ENCODE assay signal across 17 cellular contexts in genomic region chr2:226216578-226216977, GRCh38.
"Had no signal": no experiment of that assay in that cellular context is flagged by ENCODE, and none has a peak within 500 bp of the region (broad histone marks: within the 10 kb centered on the region; RNA-seq: fewer than 3 reads in every experiment).

No MANE protein-coding gene starts in this region.

- H3K27ac ChIP-seq: epithelial cell of prostate, esophagus muscularis mucosa, gastrocnemius medialis, heart right ventricle, lower lobe of right lung, neutrophil, spleen, thoracic aorta, transverse colon had no signal

- H3K36me3 ChIP-seq: esophagus muscularis mucosa, gastrocnemius medialis, heart right ventricle, lower lobe of right lung, neutrophil, spleen, thoracic aorta, transverse colon had no signal

- DNase-seq: cerebellar nuclear complex, spleen had no signal

- H3K4me3 Mint-ChIP-seq: dendritic cell treated with granulocyte-macrophage colony-stimulating factor and Interleukin-4, amounts not matched to agents 40 ng/mL and 50 ng/mL, for 4 days; effector memory CD8-positive, alpha-beta T cell; memory B cell; naive B cell; nephron; stimulated activated memory B cell treated with anti-CD40 and anti-IgM and Interleukin-4, amounts not matched to agents 10 μg/mL and 1 μg/mL and 100 μg/mL, for 72 hours; stimulated activated naive CD8-positive, alpha-beta T cell treated with anti-CD3 and anti-CD28 coated beads, Interleukin-15, Interleukin-2, amounts not matched to agents 100 ng/mL and 50 ng/mL, for 24 hours had no signal

- H3K27me3 Mint-ChIP-seq: dendritic cell treated with granulocyte-macrophage colony-stimulating factor and Interleukin-4, amounts not matched to agents 40 ng/mL and 50 ng/mL, for 4 days; stimulated activated memory B cell treated with anti-CD40 and anti-IgM and Interleukin-4, amounts not matched to agents 10 μg/mL and 1 μg/mL and 100 μg/mL, for 72 hours; stimulated activated naive CD8-positive, alpha-beta T cell treated with anti-CD3 and anti-CD28 coated beads, Interleukin-15, Interleukin-2, amounts not matched to agents 100 ng/mL and 50 ng/mL, for 24 hours had no signal

- H3K4me1 Mint-ChIP-seq: nephron had no signal

- H3K27ac Mint-ChIP-seq: dendritic cell treated with granulocyte-macrophage colony-stimulating factor and Interleukin-4, amounts not matched to agents 40 ng/mL and 50 ng/mL, for 4 days; effector memory CD8-positive, alpha-beta T cell; memory B cell; naive B cell; nephron; stimulated activated memory B cell treated with anti-CD40 and anti-IgM and Interleukin-4, amounts not matched to agents 10 μg/mL and 1 μg/mL and 100 μg/mL, for 72 hours; stimulated activated naive CD8-positive, alpha-beta T cell treated with anti-CD3 and anti-CD28 coated beads, Interleukin-15, Interleukin-2, amounts not matched to agents 100 ng/mL and 50 ng/mL, for 24 hours had no signal

- H3K36me3 Mint-ChIP-seq: memory B cell; naive B cell; stimulated activated memory B cell treated with anti-CD40 and anti-IgM and Interleukin-4, amounts not matched to agents 10 μg/mL and 1 μg/mL and 100 μg/mL, for 72 hours had no signal

- H3K4me3 ChIP-seq: esophagus muscularis mucosa, gastrocnemius medialis, heart right ventricle, lower lobe of right lung, spleen, thoracic aorta, transverse colon had no signal

- H3K4me1 ChIP-seq: spleen had no signal

- H3K9me3 ChIP-seq: esophagus muscularis mucosa, gastrocnemius medialis, heart right ventricle, lower lobe of right lung, neutrophil, spleen, thoracic aorta, transverse colon had no signal

- H3K9me3 Mint-ChIP-seq: dendritic cell treated with granulocyte-macrophage colony-stimulating factor and Interleukin-4, amounts not matched to agents 40 ng/mL and 50 ng/mL, for 4 days; effector memory CD8-positive, alpha-beta T cell; memory B cell; naive B cell; nephron; stimulated activated memory B cell treated with anti-CD40 and anti-IgM and Interleukin-4, amounts not matched to agents 10 μg/mL and 1 μg/mL and 100 μg/mL, for 72 hours; stimulated activated naive CD8-positive, alpha-beta T cell treated with anti-CD3 and anti-CD28 coated beads, Interleukin-15, Interleukin-2, amounts not matched to agents 100 ng/mL and 50 ng/mL, for 24 hours had no signal

- H3K27me3 ChIP-seq: esophagus muscularis mucosa, gastrocnemius medialis, heart right ventricle, neutrophil, spleen, transverse colon had no signal
